In genomic region chr6:132750455-132751248, GRCh38 we compare ENCODE assay signal across 13 cellular contexts. TPM values are rescaled to one million over a fixed set of nuclear protein-coding genes. Genes with fewer than 3 reads are reported as not detected.
A peak's percentile ranks its signal among the peaks of the same experiment; 100 is the strongest.
DNase-seq lines count a peak whose midpoint lies in the region; ATAC-seq, FAIRE-seq and TF ChIP-seq lines count a peak whose summit lies in the region.
"Had no signal": no experiment of that assay in that cellular context is flagged by ENCODE, and none has a peak within 500 bp of the region (broad histone marks: within the 10 kb centered on the region; RNA-seq: fewer than 3 reads in every experiment).

No MANE protein-coding gene starts in this region.

- H2AFZ ChIP-seq in Karpas-422 (ENCODE audit: low read length) = no peak overlapping the region

- H3K4me2 ChIP-seq in Karpas-422 (ENCODE audit: low read depth, low read length, poor library complexity, severe bottlenecking) = no peak overlapping the region

- H3K27ac ChIP-seq in Karpas-422 (ENCODE audit: low read length) = no peak overlapping the region

- no peaks in the 10 kb centered on the region for H4K20me1 ChIP-seq in Karpas-422 (ENCODE audit: insufficient read depth, low read depth, low read length)

- H3K27me3 Mint-ChIP-seq in activated naive CD8-positive, alpha-beta T cell = no peaks in the 10 kb centered on the region
- no peaks in the 10 kb centered on the region for H3K27me3 Mint-ChIP-seq in activated naive CD8-positive, alpha-beta T cell treated with anti-CD3 and anti-CD28 coated beads, Interleukin-2, amount 50 U/mL, for 24 hours

- no peak for FAIRE-seq in frontal cortex (lab: Jason Lieb, UNC)

- H3K4me3 ChIP-seq in Karpas-422 (ENCODE audit: low read length) = no peak overlapping the region
- H3K4me3 ChIP-seq in BE2C (ENCODE audit: low read depth, low read length) = no peak overlapping the region

- H3K27me3 ChIP-seq in Karpas-422 (ENCODE audit: low read length) (no peaks in the 10 kb centered on the region), BE2C (peaks cover 28% of the 10 kb centered on the region)

- H3K9me3 Mint-ChIP-seq in activated naive CD8-positive, alpha-beta T cell (ENCODE audit: low read depth) = no peaks in the 10 kb centered on the region
- H3K9me3 Mint-ChIP-seq in activated naive CD8-positive, alpha-beta T cell treated with anti-CD3 and anti-CD28 coated beads, Interleukin-2, amount 50 U/mL, for 24 hours = no peaks in the 10 kb centered on the region
- no peaks in the 10 kb centered on the region for H3K9me3 Mint-ChIP-seq in stimulated activated effector memory CD8-positive, alpha-beta T cell treated with anti-CD3 and anti-CD28 coated beads, Interleukin-12 subunit alpha, Interleukin-12 subunit beta, amount 100 ng/mL, for 72 hours

- H3K36me3 Mint-ChIP-seq in activated naive CD8-positive, alpha-beta T cell = peaks cover 56% of the 10 kb centered on the region
- H3K36me3 Mint-ChIP-seq in activated naive CD8-positive, alpha-beta T cell treated with anti-CD3 and anti-CD28 coated beads, Interleukin-2, amount 50 U/mL, for 24 hours (ENCODE audit: low read depth) = peaks cover 30% of the 10 kb centered on the region
- no peaks in the 10 kb centered on the region for H3K36me3 Mint-ChIP-seq in stimulated activated effector memory CD8-positive, alpha-beta T cell treated with anti-CD3 and anti-CD28 coated beads, Interleukin-12 subunit alpha, Interleukin-12 subunit beta, amount 100 ng/mL, for 72 hours

- no peak for DNase-seq in activated naive CD8-positive, alpha-beta T cell treated with anti-CD3 and anti-CD28 coated beads, Interleukin-2, amount 50 U/mL, for 24 hours
- no peak for DNase-seq in stimulated activated effector memory CD8-positive, alpha-beta T cell treated with anti-CD3 and anti-CD28 coated beads, Interleukin-12 subunit alpha, Interleukin-12 subunit beta, amount 100 ng/mL, for 72 hours (ENCODE audit: low spot score in 2 of 2)
- DNase-seq in Karpas-422 = no peak
- no peak for DNase-seq in BE2C
- DNase-seq in frontal cortex (ENCODE audit: low spot score in 2 of 2) = no peak

- H3K4me3 Mint-ChIP-seq in activated naive CD8-positive, alpha-beta T cell = no peak overlapping the region
- H3K4me3 Mint-ChIP-seq in activated naive CD8-positive, alpha-beta T cell treated with anti-CD3 and anti-CD28 coated beads, Interleukin-2, amount 50 U/mL, for 24 hours = no peak overlapping the region
- H3K4me3 Mint-ChIP-seq in stimulated activated effector memory CD8-positive, alpha-beta T cell treated with anti-CD3 and anti-CD28 coated beads, Interleukin-12 subunit alpha, Interleukin-12 subunit beta, amount 100 ng/mL, for 72 hours = peak overlapping the region; percentile 28

- H3K36me3 ChIP-seq in Karpas-422 (ENCODE audit: insufficient read depth, low read length) (0 out of 2 replicates have a peak, but pooled peaks cover 7% of the 10 kb centered on the region), BE2C (no peaks in the 10 kb centered on the region)

- no peaks in the 10 kb centered on the region for H3K79me2 ChIP-seq in Karpas-422 (ENCODE audit: low read length)

- no peak for ATAC-seq in activated naive CD8-positive, alpha-beta T cell treated with anti-CD3 and anti-CD28 coated beads, Interleukin-2, amount 50 U/mL, for 24 hours
- ATAC-seq in GM21825 (IDR thresholded peaks at IDR 0.05; ENCODE audit: unreplicated experiment) (peak; percentile 75), HG03442 (IDR thresholded peaks at IDR 0.05; ENCODE audit: unreplicated experiment) (peak; percentile 85)
- peak; percentile 43 for ATAC-seq in stimulated activated effector memory CD8-positive, alpha-beta T cell treated with anti-CD3 and anti-CD28 coated beads, Interleukin-12 subunit alpha, Interleukin-12 subunit beta, amount 100 ng/mL, for 72 hours
- ATAC-seq: Panc1 had no signal

- H3K9me2 ChIP-seq in Karpas-422 (replicated peaks; ENCODE audit: insufficient read depth, low read length) = no peaks in the 10 kb centered on the region

- H3K9me3 ChIP-seq in Karpas-422 (ENCODE audit: low read length) = no peaks in the 10 kb centered on the region
- H3K9me3 ChIP-seq in BE2C = no peaks in the 10 kb centered on the region

- no peak overlapping the region for H3K9ac ChIP-seq in Karpas-422 (ENCODE audit: low read length)

- no peak for TF ChIP-seq CTCF in BE2C (IDR thresholded peaks at IDR 0.05; ENCODE audit: low read depth, low read length)

- H3K27ac Mint-ChIP-seq in activated naive CD8-positive, alpha-beta T cell = peak overlapping the region; percentile 3
- no peak overlapping the region for H3K27ac Mint-ChIP-seq in activated naive CD8-positive, alpha-beta T cell treated with anti-CD3 and anti-CD28 coated beads, Interleukin-2, amount 50 U/mL, for 24 hours
- H3K27ac Mint-ChIP-seq in stimulated activated effector memory CD8-positive, alpha-beta T cell treated with anti-CD3 and anti-CD28 coated beads, Interleukin-12 subunit alpha, Interleukin-12 subunit beta, amount 100 ng/mL, for 72 hours = peak overlapping the region; percentile 12
- H3K27ac Mint-ChIP-seq: progenitor cell of endocrine pancreas had no signal

- H3K4me1 ChIP-seq in Karpas-422 (ENCODE audit: low read length) (peaks cover under 1% of the 10 kb centered on the region), BE2C (no peaks in the 10 kb centered on the region)

- H3K4me1 Mint-ChIP-seq in activated naive CD8-positive, alpha-beta T cell (ENCODE audit: low read depth) = peaks cover 15% of the 10 kb centered on the region
- peaks cover 14% of the 10 kb centered on the region for H3K4me1 Mint-ChIP-seq in activated naive CD8-positive, alpha-beta T cell treated with anti-CD3 and anti-CD28 coated beads, Interleukin-2, amount 50 U/mL, for 24 hours
- H3K4me1 Mint-ChIP-seq in stimulated activated effector memory CD8-positive, alpha-beta T cell treated with anti-CD3 and anti-CD28 coated beads, Interleukin-12 subunit alpha, Interleukin-12 subunit beta, amount 100 ng/mL, for 72 hours = peaks cover 22% of the 10 kb centered on the region

RNA-seq across cellular contexts. Expression of gene VNN2, which starts 7.1 kb away (rescaled TPM):
- total RNA-seq in Karpas-422 (2014; rRNA removed; shearing (Covaris generic); ENCODE audit: low replicate concordance) = 43.4 and 48.9 TPM in 2 replicates
- polyA plus RNA-seq in BE2C (2012; ENCODE audit: insufficient read depth, insufficient read length, low read depth) = not detected
- 2.4 TPM for total RNA-seq in frontal cortex
- total RNA-seq: dermis microvascular lymphatic vessel endothelial cell, progenitor cell of endocrine pancreas had no signal
- polyA plus RNA-seq: AG04450 had no signal

RNA-seq across cellular contexts. Expression of gene VNN1, which starts 36.8 kb away (rescaled TPM):
- not detected in 2 replicates for total RNA-seq in Karpas-422 (2014; rRNA removed; shearing (Covaris generic); ENCODE audit: low replicate concordance)
- not detected for polyA plus RNA-seq in BE2C (2012; ENCODE audit: insufficient read depth, insufficient read length, low read depth)
- under 0.01 TPM for total RNA-seq in frontal cortex
- total RNA-seq: activated CD8-positive, alpha-beta memory T cell treated with anti-CD3 and anti-CD28 coated beads for 36 hours; progenitor cell of endocrine pancreas had no signal

RNA-seq across cellular contexts. Expression of gene SLC18B1, which starts 47.8 kb away (rescaled TPM):
- 0.60 and 0.72 TPM in 2 replicates for total RNA-seq in Karpas-422 (2014; rRNA removed; shearing (Covaris generic); ENCODE audit: low replicate concordance)
- 1.3 TPM for polyA plus RNA-seq in BE2C (2012; ENCODE audit: insufficient read depth, insufficient read length, low read depth)
- total RNA-seq in frontal cortex = 17.5 TPM

Comparison
In these comparisons a context has a peak if more than half of its experiments do, and no peak if none do; other contexts are left out.
1. RNA of gene VNN2, which starts 7.1 kb away (total RNA-seq): 43.4 to 48.9 TPM in Karpas-422; 2.4 TPM in frontal cortex (single experiment); every median in the first group is over 10 times any median in the second.
2. RNA of gene SLC18B1, which starts 47.8 kb away (total RNA-seq): 17.5 TPM in frontal cortex (single experiment); 0.60 to 0.72 TPM in Karpas-422; every median in the first group is over 10 times any median in the second.